1 cellular context compared by ENCODE assay signal in the genomic region with DNA sequence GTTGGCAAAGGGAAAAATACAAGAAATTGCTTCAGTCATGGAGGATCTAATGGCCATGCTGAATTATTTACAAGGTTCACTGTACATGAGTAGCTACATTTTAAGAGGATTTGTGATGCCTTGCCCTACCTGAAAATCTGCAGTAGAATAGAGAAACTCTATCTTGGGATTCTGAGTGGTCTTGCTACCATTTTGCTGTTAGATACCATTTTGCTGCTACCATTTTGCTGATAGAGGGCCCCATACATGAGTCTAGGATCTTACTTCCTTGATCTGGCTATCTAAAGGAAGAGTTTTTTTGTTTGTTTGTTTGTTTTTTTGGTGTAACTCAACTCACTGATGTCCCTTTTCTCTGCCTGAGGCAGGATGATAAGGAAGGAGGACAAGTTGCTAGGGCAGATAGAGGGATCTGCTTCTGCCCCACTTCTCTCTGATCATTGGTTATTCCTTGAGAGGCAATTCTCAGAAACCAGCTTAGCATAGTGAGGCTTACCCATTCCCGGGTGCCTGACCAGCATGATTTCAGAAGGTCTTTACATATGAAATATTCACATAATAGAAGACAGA.
TF ChIP-seq lines count a peak whose summit lies in the region.

No MANE protein-coding gene starts in this region.

TF ChIP-seq in K562, 482 proteins besides CTCF, POLR2A, EP300 and RAD21 (continued from another document and continues in another):
- TF ChIP-seq THRAP3 (IDR thresholded peaks at IDR 0.05; ENCODE audit: borderline replicate concordance) (no peak), BRF1 (IDR thresholded peaks at IDR 0.05; ENCODE audit: borderline replicate concordance, extremely low read depth, insufficient read length) (no peak), HDGF (IDR thresholded peaks at IDR 0.05) (no peak), RFX5 (IDR thresholded peaks at IDR 0.05; ENCODE audit: low read depth, low read length) (no peak), ZNF75A (CRISPR knock-in tag; IDR thresholded peaks at IDR 0.05) (no peak), MECOM (CRISPR knock-in tag; IDR thresholded peaks at IDR 0.05) (peak; percentile 34; the same call in 1 of the 2 replicates), MYBL2 (IDR thresholded peaks at IDR 0.05; ENCODE audit: low read depth) (no peak), MYBL2 (CRISPR knock-in tag; IDR thresholded peaks at IDR 0.05; ENCODE audit: borderline replicate concordance) (no peak), ZNF445 (CRISPR knock-in tag; IDR thresholded peaks at IDR 0.05; ENCODE audit: low read depth) (no peak), FOXK2 (conservative IDR thresholded peaks at IDR 0.05 in 1 of 2, IDR thresholded peaks at IDR 0.05 in 1 of 2; ENCODE audit: low read depth in 2 of 2) (no peak), ZNF124 (CRISPR knock-in tag; IDR thresholded peaks at IDR 0.05) (no peak), BCL6 (CRISPR knock-in tag; IDR thresholded peaks at IDR 0.05) (no peak), ELF4 (CRISPR knock-in tag; IDR thresholded peaks at IDR 0.05) (no peak), SMAD4 (CRISPR knock-in tag; conservative IDR thresholded peaks at IDR 0.05) (peak; percentile 21; the same call in 1 of the 2 replicates), KHSRP (IDR thresholded peaks at IDR 0.05) (no peak), ZNF354B (CRISPR knock-in tag; IDR thresholded peaks at IDR 0.05) (no peak), MAFG (tag; conservative IDR thresholded peaks at IDR 0.05) (no peak), CXXC5 (CRISPR knock-in tag; IDR thresholded peaks at IDR 0.05) (no peak), ZNF707 (CRISPR knock-in tag; conservative IDR thresholded peaks at IDR 0.05) (no peak), BDP1 (IDR thresholded peaks at IDR 0.05; ENCODE audit: insufficient read depth, insufficient read length) (no peak), CCNT2 (IDR thresholded peaks at IDR 0.05; ENCODE audit: borderline replicate concordance, extremely low read depth, insufficient read length, low read depth, low read length) (no peak), NUFIP1 (IDR thresholded peaks at IDR 0.05; ENCODE audit: partially characterized antibody) (no peak), ARHGAP35 (IDR thresholded peaks at IDR 0.05; ENCODE audit: partially characterized antibody) (no peak), TAF9B (IDR thresholded peaks at IDR 0.05; ENCODE audit: partially characterized antibody) (peak; percentile 30), HDAC1 (IDR thresholded peaks at IDR 0.05) (no peak)
- TF ChIP-seq, protein P1, sequence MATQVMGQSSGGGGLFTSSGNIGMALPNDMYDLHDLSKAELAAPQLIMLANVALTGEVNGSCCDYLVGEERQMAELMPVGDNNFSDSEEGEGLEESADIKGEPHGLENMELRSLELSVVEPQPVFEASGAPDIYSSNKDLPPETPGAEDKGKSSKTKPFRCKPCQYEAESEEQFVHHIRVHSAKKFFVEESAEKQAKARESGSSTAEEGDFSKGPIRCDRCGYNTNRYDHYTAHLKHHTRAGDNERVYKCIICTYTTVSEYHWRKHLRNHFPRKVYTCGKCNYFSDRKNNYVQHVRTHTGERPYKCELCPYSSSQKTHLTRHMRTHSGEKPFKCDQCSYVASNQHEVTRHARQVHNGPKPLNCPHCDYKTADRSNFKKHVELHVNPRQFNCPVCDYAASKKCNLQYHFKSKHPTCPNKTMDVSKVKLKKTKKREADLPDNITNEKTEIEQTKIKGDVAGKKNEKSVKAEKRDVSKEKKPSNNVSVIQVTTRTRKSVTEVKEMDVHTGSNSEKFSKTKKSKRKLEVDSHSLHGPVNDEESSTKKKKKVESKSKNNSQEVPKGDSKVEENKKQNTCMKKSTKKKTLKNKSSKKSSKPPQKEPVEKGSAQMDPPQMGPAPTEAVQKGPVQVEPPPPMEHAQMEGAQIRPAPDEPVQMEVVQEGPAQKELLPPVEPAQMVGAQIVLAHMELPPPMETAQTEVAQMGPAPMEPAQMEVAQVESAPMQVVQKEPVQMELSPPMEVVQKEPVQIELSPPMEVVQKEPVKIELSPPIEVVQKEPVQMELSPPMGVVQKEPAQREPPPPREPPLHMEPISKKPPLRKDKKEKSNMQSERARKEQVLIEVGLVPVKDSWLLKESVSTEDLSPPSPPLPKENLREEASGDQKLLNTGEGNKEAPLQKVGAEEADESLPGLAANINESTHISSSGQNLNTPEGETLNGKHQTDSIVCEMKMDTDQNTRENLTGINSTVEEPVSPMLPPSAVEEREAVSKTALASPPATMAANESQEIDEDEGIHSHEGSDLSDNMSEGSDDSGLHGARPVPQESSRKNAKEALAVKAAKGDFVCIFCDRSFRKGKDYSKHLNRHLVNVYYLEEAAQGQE (CRISPR knock-in tag; IDR thresholded peaks at IDR 0.05; ENCODE audit: low read depth), result no peak
- TF ChIP-seq, protein P2, sequence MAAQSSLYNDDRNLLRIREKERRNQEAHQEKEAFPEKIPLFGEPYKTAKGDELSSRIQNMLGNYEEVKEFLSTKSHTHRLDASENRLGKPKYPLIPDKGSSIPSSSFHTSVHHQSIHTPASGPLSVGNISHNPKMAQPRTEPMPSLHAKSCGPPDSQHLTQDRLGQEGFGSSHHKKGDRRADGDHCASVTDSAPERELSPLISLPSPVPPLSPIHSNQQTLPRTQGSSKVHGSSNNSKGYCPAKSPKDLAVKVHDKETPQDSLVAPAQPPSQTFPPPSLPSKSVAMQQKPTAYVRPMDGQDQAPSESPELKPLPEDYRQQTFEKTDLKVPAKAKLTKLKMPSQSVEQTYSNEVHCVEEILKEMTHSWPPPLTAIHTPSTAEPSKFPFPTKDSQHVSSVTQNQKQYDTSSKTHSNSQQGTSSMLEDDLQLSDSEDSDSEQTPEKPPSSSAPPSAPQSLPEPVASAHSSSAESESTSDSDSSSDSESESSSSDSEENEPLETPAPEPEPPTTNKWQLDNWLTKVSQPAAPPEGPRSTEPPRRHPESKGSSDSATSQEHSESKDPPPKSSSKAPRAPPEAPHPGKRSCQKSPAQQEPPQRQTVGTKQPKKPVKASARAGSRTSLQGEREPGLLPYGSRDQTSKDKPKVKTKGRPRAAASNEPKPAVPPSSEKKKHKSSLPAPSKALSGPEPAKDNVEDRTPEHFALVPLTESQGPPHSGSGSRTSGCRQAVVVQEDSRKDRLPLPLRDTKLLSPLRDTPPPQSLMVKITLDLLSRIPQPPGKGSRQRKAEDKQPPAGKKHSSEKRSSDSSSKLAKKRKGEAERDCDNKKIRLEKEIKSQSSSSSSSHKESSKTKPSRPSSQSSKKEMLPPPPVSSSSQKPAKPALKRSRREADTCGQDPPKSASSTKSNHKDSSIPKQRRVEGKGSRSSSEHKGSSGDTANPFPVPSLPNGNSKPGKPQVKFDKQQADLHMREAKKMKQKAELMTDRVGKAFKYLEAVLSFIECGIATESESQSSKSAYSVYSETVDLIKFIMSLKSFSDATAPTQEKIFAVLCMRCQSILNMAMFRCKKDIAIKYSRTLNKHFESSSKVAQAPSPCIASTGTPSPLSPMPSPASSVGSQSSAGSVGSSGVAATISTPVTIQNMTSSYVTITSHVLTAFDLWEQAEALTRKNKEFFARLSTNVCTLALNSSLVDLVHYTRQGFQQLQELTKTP (IDR thresholded peaks at IDR 0.05; ENCODE audit: low read depth in 1 of 2, partially characterized antibody in 2 of 2), result no peak
- TF ChIP-seq, protein P3, sequence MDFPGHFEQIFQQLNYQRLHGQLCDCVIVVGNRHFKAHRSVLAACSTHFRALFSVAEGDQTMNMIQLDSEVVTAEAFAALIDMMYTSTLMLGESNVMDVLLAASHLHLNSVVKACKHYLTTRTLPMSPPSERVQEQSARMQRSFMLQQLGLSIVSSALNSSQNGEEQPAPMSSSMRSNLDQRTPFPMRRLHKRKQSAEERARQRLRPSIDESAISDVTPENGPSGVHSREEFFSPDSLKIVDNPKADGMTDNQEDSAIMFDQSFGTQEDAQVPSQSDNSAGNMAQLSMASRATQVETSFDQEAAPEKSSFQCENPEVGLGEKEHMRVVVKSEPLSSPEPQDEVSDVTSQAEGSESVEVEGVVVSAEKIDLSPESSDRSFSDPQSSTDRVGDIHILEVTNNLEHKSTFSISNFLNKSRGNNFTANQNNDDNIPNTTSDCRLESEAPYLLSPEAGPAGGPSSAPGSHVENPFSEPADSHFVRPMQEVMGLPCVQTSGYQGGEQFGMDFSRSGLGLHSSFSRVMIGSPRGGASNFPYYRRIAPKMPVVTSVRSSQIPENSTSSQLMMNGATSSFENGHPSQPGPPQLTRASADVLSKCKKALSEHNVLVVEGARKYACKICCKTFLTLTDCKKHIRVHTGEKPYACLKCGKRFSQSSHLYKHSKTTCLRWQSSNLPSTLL (IDR thresholded peaks at IDR 0.05), result peak; percentile 95
- TF ChIP-seq, protein P4, sequence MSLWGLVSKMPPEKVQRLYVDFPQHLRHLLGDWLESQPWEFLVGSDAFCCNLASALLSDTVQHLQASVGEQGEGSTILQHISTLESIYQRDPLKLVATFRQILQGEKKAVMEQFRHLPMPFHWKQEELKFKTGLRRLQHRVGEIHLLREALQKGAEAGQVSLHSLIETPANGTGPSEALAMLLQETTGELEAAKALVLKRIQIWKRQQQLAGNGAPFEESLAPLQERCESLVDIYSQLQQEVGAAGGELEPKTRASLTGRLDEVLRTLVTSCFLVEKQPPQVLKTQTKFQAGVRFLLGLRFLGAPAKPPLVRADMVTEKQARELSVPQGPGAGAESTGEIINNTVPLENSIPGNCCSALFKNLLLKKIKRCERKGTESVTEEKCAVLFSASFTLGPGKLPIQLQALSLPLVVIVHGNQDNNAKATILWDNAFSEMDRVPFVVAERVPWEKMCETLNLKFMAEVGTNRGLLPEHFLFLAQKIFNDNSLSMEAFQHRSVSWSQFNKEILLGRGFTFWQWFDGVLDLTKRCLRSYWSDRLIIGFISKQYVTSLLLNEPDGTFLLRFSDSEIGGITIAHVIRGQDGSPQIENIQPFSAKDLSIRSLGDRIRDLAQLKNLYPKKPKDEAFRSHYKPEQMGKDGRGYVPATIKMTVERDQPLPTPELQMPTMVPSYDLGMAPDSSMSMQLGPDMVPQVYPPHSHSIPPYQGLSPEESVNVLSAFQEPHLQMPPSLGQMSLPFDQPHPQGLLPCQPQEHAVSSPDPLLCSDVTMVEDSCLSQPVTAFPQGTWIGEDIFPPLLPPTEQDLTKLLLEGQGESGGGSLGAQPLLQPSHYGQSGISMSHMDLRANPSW (CRISPR knock-in tag; IDR thresholded peaks at IDR 0.05), result no peak
- TF ChIP-seq, protein P5, sequence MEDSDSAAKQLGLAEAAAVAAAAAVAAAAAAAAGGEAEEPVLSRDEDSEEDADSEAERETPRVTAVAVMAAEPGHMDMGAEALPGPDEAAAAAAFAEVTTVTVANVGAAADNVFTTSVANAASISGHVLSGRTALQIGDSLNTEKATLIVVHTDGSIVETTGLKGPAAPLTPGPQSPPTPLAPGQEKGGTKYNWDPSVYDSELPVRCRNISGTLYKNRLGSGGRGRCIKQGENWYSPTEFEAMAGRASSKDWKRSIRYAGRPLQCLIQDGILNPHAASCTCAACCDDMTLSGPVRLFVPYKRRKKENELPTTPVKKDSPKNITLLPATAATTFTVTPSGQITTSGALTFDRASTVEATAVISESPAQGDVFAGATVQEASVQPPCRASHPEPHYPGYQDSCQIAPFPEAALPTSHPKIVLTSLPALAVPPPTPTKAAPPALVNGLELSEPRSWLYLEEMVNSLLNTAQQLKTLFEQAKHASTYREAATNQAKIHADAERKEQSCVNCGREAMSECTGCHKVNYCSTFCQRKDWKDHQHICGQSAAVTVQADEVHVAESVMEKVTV (CRISPR knock-in tag; IDR thresholded peaks at IDR 0.05), result no peak
- TF ChIP-seq, protein P6, sequence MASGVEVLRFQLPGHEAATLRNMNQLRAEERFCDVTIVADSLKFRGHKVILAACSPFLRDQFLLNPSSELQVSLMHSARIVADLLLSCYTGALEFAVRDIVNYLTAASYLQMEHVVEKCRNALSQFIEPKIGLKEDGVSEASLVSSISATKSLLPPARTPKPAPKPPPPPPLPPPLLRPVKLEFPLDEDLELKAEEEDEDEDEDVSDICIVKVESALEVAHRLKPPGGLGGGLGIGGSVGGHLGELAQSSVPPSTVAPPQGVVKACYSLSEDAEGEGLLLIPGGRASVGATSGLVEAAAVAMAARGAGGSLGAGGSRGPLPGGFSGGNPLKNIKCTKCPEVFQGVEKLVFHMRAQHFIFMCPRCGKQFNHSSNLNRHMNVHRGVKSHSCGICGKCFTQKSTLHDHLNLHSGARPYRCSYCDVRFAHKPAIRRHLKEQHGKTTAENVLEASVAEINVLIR (CRISPR knock-in tag; IDR thresholded peaks at IDR 0.05), result no peak
- TF ChIP-seq, protein P7, sequence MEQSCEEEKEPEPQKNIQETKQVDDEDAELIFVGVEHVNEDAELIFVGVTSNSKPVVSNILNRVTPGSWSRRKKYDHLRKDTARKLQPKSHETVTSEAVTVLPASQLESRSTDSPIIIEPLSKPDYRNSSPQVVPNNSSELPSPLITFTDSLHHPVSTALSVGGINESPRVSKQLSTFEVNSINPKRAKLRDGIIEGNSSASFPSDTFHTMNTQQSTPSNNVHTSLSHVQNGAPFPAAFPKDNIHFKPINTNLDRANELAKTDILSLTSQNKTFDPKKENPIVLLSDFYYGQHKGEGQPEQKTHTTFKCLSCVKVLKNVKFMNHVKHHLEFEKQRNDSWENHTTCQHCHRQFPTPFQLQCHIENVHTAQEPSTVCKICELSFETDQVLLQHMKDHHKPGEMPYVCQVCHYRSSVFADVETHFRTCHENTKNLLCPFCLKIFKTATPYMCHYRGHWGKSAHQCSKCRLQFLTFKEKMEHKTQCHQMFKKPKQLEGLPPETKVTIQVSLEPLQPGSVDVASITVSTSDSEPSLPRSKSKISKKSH (CRISPR knock-in tag; IDR thresholded peaks at IDR 0.05), result no peak
